13 cellular contexts compared by ENCODE assay signal in the genomic region with DNA sequence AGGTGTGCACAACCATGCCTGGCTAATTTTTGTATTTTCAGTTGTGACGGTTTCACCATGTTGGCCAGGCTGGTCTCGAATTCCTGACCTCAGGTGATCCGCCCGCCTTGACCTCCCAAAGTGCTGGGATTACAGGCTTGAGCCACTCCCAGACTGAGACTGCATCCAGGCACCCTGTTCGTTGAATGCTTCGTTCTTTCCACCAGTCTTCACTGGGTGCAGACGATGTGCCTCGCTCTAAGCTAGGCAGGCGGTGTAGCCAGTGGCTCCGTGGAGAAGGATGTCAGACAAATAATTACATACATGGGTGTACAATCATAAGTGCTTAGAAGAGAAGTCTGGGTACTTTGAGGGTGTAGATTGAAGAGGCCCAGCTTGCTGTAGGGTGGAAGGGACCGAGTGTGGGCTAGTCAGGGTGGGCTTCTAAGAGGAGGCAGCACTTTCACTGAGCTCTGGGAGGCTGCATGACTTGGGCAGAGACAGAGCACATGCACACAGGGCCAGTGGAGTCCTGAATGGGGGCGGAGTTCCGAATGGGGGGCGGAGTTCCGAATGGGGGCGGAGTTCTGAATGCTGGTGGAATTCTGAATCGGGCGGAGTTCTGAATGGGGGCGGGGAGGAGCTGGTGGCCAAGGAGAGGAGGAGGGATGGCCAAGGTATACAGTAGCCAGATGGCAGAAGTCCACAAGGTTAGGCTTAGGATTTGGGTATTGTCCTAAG.
DNase-seq lines count a peak whose midpoint lies in the region; ATAC-seq and TF ChIP-seq lines count a peak whose summit lies in the region.
"Had no signal": no experiment of that assay in that cellular context is flagged by ENCODE, and none has a peak within 500 bp of the region (broad histone marks: within the 10 kb centered on the region; RNA-seq: fewer than 3 reads in every experiment).

No MANE protein-coding gene starts in this region.

- H3K27me3 ChIP-seq in BE2C: peaks cover 16% of the 10 kb centered on the region
- peaks cover 40% of the 10 kb centered on the region for H3K27me3 ChIP-seq in SK-N-SH (ENCODE audit: insufficient read depth)

- no peak overlapping the region for H2AFZ ChIP-seq in SK-N-SH (ENCODE audit: low read depth)

- DNase-seq in BE2C (peak; percentile 55), SK-N-SH (peak; percentile 62), islet precursor cell (peak; percentile 88), GDM1 (lab: John Stamatoyannopoulos, UW) (no peak), NCI-H146 (lab: John Stamatoyannopoulos, UW) (no peak), GM19240 (ENCODE audit: insufficient read length, low spot score) (no peak)
- DNase-seq: AML-193; immature natural killer cell; retina; stimulated activated CD4-positive, alpha-beta T cell treated with anti-CD3 and anti-CD28 coated beads, Interleukin-4, amount 100 ng/mL, for 24 hours; stimulated activated naive CD8-positive, alpha-beta T cell treated with anti-CD3 and anti-CD28 coated beads, Interleukin-15, Interleukin-2, amounts not matched to agents 100 U/mL and 50 U/mL, for 24 hours had no signal

- POLR2A ChIA-PET in HEK293 (lab: Yijun Ruan, JAX): interaction anchor here (0.6 kb wide), 1 partner anchor 731 kb away, joined by 3 read pairs; a partner anchor contains a TSS
- POLR2A ChIA-PET in SK-N-SH (lab: Yijun Ruan, JAX): interaction anchor here (0.6 to 1.1 kb wide), 3 partner anchors 53 to 325 kb away, joined by 3 to 4 read pairs (median 3); a partner anchor contains a TSS

- H3K36me3 ChIP-seq in BE2C (no peaks in the 10 kb centered on the region), HEK293 (ENCODE audit: control insufficient read depth in 2 of 2, insufficient read depth in 1 of 2, low read length in 2 of 2) (no peaks in the 10 kb centered on the region), SK-N-SH (replicated peaks in 1 of 2; ENCODE audit: control insufficient read depth in 1 of 2, insufficient read depth in 2 of 2, low read length in 1 of 2) (no peaks in the 10 kb centered on the region)

- H3F3A ChIP-seq in SK-N-SH (replicated peaks; ENCODE audit: insufficient read depth): no peaks in the 10 kb centered on the region

- H3K27ac ChIP-seq in HEK293 (ENCODE audit: extremely low read depth, low read depth, low read length) (no peak overlapping the region), SK-N-SH (ENCODE audit: low read depth in 2 of 2, low read length in 1 of 2) (no peak overlapping the region)

- no peaks in the 10 kb centered on the region for H3K4me1 ChIP-seq in BE2C
- H3K4me1 ChIP-seq in HEK293 (ENCODE audit: control insufficient read depth, insufficient read depth, low read length): no peaks in the 10 kb centered on the region
- peaks cover 0 to 4% of the 10 kb centered on the region in 2 experiments; a peak in 1 of 4 replicates for H3K4me1 ChIP-seq in SK-N-SH (ENCODE audit: control insufficient read depth in 1 of 2, insufficient read depth in 2 of 2, low read depth in 1 of 2, low read length in 1 of 2)

- H3K9ac ChIP-seq in SK-N-SH: no peak overlapping the region

- H3K9me2 ChIP-seq in SK-N-SH: no peaks in the 10 kb centered on the region

- H3K79me2 ChIP-seq in SK-N-SH (ENCODE audit: insufficient read depth): no peaks in the 10 kb centered on the region

- no peak overlapping the region for H3K4me3 ChIP-seq in BE2C (ENCODE audit: low read depth, low read length)
- no peak overlapping the region for H3K4me3 ChIP-seq in HEK293 (ENCODE audit: low read depth, low read length)
- no peak overlapping the region for H3K4me3 ChIP-seq in SK-N-SH (ENCODE audit: low read depth in 2 of 2, low read length in 1 of 2)

- no peak for TF ChIP-seq CTCF in BE2C (IDR thresholded peaks at IDR 0.05; ENCODE audit: low read depth, low read length)
- no peak for TF ChIP-seq CTCF in HEK293 (tag by site-specific recombination; IDR thresholded peaks at IDR 0.05)
- no peak for TF ChIP-seq CTCF in SK-N-SH (IDR thresholded peaks at IDR 0.05)

- no peak for TF ChIP-seq RAD21 in SK-N-SH (IDR thresholded peaks at IDR 0.05; ENCODE audit: low read length)

- no peak for TF ChIP-seq EP300 in SK-N-SH (IDR thresholded peaks at IDR 0.05; ENCODE audit: borderline replicate concordance in 1 of 2, low read depth in 1 of 2, low read length in 1 of 2)

- no peak overlapping the region for H3K4me2 ChIP-seq in SK-N-SH

- CTCF ChIA-PET in HEK293 (lab: Yijun Ruan, JAX) (interaction anchor here (0.6 to 2.5 kb wide), 9 partner anchors 26 to 293 kb away, joined by 3 to 10 read pairs (median 3); no protein-coding TSS in a partner anchor), SK-N-SH (lab: Yijun Ruan, JAX) (interaction anchor here (0.6 to 6.9 kb wide), 7 partner anchors 14 to 122 kb away, joined by 3 to 81 read pairs (median 3); a partner anchor contains a TSS)

- H3K9me3 ChIP-seq in BE2C (no peaks in the 10 kb centered on the region), HEK293 (ENCODE audit: control insufficient read depth, insufficient read depth, low read depth, low read length) (no peaks in the 10 kb centered on the region), SK-N-SH (no peaks in the 10 kb centered on the region)

- no peaks in the 10 kb centered on the region for H4K20me1 ChIP-seq in SK-N-SH (ENCODE audit: insufficient read depth)

- ATAC-seq in esophagus mucosa: no peak
- ATAC-seq: stimulated activated naive CD8-positive, alpha-beta T cell treated with anti-CD3 and anti-CD28 coated beads, Interleukin-15, Interleukin-2, amounts not matched to agents 100 U/mL and 50 U/mL, for 24 hours had no signal

- 79% methylated on average over 19 of the region's 19 CpGs for WGBS in SK-N-SH (ENCODE audit: low lambda C conversion rate)

TF ChIP-seq in HEK293, 187 proteins besides CTCF, POLR2A, EP300 and RAD21:
- TF ChIP-seq SP3 (tag by site-specific recombination; IDR thresholded peaks at IDR 0.05) (peak; percentile 61), ZBTB17 (tag by site-specific recombination; IDR thresholded peaks at IDR 0.05) (peak; percentile 53; the same call in 1 of the 2 replicates)
- TF ChIP-seq, protein P1, sequence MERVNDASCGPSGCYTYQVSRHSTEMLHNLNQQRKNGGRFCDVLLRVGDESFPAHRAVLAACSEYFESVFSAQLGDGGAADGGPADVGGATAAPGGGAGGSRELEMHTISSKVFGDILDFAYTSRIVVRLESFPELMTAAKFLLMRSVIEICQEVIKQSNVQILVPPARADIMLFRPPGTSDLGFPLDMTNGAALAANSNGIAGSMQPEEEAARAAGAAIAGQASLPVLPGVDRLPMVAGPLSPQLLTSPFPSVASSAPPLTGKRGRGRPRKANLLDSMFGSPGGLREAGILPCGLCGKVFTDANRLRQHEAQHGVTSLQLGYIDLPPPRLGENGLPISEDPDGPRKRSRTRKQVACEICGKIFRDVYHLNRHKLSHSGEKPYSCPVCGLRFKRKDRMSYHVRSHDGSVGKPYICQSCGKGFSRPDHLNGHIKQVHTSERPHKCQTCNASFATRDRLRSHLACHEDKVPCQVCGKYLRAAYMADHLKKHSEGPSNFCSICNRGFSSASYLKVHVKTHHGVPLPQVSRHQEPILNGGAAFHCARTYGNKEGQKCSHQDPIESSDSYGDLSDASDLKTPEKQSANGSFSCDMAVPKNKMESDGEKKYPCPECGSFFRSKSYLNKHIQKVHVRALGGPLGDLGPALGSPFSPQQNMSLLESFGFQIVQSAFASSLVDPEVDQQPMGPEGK (tag by site-specific recombination; IDR thresholded peaks at IDR 0.05): peak; percentile 41; the same call in 1 of the 2 replicates
- TF ChIP-seq, protein P2, sequence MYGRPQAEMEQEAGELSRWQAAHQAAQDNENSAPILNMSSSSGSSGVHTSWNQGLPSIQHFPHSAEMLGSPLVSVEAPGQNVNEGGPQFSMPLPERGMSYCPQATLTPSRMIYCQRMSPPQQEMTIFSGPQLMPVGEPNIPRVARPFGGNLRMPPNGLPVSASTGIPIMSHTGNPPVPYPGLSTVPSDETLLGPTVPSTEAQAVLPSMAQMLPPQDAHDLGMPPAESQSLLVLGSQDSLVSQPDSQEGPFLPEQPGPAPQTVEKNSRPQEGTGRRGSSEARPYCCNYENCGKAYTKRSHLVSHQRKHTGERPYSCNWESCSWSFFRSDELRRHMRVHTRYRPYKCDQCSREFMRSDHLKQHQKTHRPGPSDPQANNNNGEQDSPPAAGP (tag by site-specific recombination; IDR thresholded peaks at IDR 0.05): no peak

TF ChIP-seq in SK-N-SH, 30 proteins besides CTCF, POLR2A, EP300 and RAD21:
- no peak for TF ChIP-seq MXI1 (IDR thresholded peaks at IDR 0.05; ENCODE audit: low read depth, low read length)

Comparison
In these comparisons a context has a peak if more than half of its experiments do, and no peak if none do; other contexts are left out.
1. DNase-seq: peak in BE2C (single experiment), SK-N-SH (single experiment) and islet precursor cell (single experiment); none in GDM1 (single experiment), NCI-H146 (single experiment) and GM19240 (single experiment).